In genomic region chr1:39288735-39289465, GRCh38 we compare ENCODE assay signal across 17 cellular contexts.
"Had no signal": no experiment of that assay in that cellular context is flagged by ENCODE, and none has a peak within 500 bp of the region (broad histone marks: within the 10 kb centered on the region; RNA-seq: fewer than 3 reads in every experiment).

No MANE protein-coding gene starts in this region.

- H3K9me3 ChIP-seq: testis, upper lobe of right lung had no signal

- H3K4me3 ChIP-seq: cardiac muscle cell, lung, skin epidermis, testis, upper lobe of right lung had no signal

- H3K9ac ChIP-seq: parathyroid adenoma had no signal

- H3K27me3 ChIP-seq: cardiac muscle cell, testis, upper lobe of right lung had no signal

- FAIRE-seq: colon had no signal

- H3K4me1 ChIP-seq: testis, upper lobe of right lung had no signal

- DNase-seq: activated CD4-positive, alpha-beta T cell treated with anti-CD3 and anti-CD28 coated beads, Interleukin-2, amount 50 U/mL, for 4 hours; activated effector memory CD4-positive, alpha-beta T cell treated with anti-CD3 and anti-CD28 coated beads, Interleukin-2, amount 50 U/mL, for 16 hours; activated naive CD8-positive, alpha-beta T cell treated with anti-CD3 and anti-CD28 coated beads for 36 hours; activated T-cell treated with anti-CD3 and anti-CD28 coated beads, Interleukin-2, amount 50 U/mL, for 24 hours; aorta; left colon; naive B cell; retina; stimulated activated CD4-positive, alpha-beta T cell treated with anti-CD3 and anti-CD28 coated beads, Interleukin-4, amount 100 ng/mL, for 4 hours; stimulated activated naive CD8-positive, alpha-beta T cell treated with anti-CD3 and anti-CD28 coated beads, Interleukin-15, amount 100 ng/mL, for 72 hours; testis; upper lobe of right lung had no signal
